ENCODE assay signal across 16 cellular contexts in the genomic region with DNA sequence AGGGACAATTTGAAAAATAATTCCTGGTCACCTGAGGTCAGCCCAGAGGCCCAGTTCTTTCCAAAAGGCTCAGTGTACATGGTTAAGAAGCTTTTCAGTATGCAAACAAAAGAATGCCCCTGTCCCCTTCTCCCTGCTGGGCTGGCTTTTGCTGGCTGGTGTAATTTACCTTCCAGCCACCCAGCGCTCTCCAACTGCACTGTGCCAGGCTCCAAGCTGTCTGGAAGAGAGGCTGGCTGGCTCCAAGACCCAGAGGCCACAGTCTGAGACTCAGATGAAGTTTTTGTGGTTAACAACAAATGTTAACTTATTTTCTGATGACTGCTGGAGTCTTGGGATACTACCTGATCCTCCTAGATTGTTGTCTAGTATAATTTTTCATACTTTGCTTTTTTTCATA. TPM values are rescaled to one million over a fixed set of nuclear protein-coding genes. Genes with fewer than 3 reads are reported as not detected.
A peak's percentile ranks its signal among the peaks of the same experiment; 100 is the strongest.
DNase-seq lines count a peak whose midpoint lies in the region; FAIRE-seq and TF ChIP-seq lines count a peak whose summit lies in the region.
"Had no signal": no experiment of that assay in that cellular context is flagged by ENCODE, and none has a peak within 500 bp of the region (broad histone marks: within the 10 kb centered on the region; RNA-seq: fewer than 3 reads in every experiment).

No MANE protein-coding gene starts in this region.

- no peak overlapping the region for H2AFZ ChIP-seq in MM.1S (ENCODE audit: low read length)

- H3K9me3 ChIP-seq in MM.1S (replicated peaks; ENCODE audit: insufficient read depth, low read length) = no peaks in the 10 kb centered on the region
- no peaks in the 10 kb centered on the region for H3K9me3 ChIP-seq in small intestine (ENCODE audit: control insufficient read depth, low read depth)
- H3K9me3 ChIP-seq: Caco-2 had no signal

- no peaks in the 10 kb centered on the region for H4K20me1 ChIP-seq in MM.1S (ENCODE audit: insufficient read depth, low read length)

- no peaks in the 10 kb centered on the region for H3F3A ChIP-seq in MM.1S (ENCODE audit: insufficient read depth, low read length)

- WGBS in small intestine, 3 donors = 69 to 100% (median 78%) methylated on average over 1 of the region's 1 CpG

- no peaks in the 10 kb centered on the region for H3K36me3 ChIP-seq in MM.1S (replicated peaks; ENCODE audit: insufficient read depth, low read length)
- H3K36me3 ChIP-seq in small intestine (ENCODE audit: control insufficient read depth in 2 of 2, insufficient read depth in 2 of 2, low read length in 2 of 2) = no peaks in the 10 kb centered on the region

- H3K79me2 ChIP-seq in MM.1S (ENCODE audit: low read length) = no peaks in the 10 kb centered on the region

- DNase-seq in NCI-H2227 treated with DMSO at 0.1 percent for 48 hours (lab: John Stamatoyannopoulos, UW) (peak; percentile 15), NCI-H2227 (lab: John Stamatoyannopoulos, UW; ENCODE audit: unreplicated experiment) (no peak), ELF-1 (ENCODE audit: low read depth, low spot score) (peak; percentile 37), M059J (ENCODE audit: low read depth) (peak; percentile 44), medulla oblongata (ENCODE audit: extremely low spot score) (peak; percentile 43), foreskin melanocyte (no peak), MM.1S (no peak), small intestine (no peak)
- DNase-seq: Caco-2; CD8-positive, alpha-beta T cell; DMS53 had no signal

- H3K9me2 ChIP-seq in MM.1S (replicated peaks; ENCODE audit: insufficient read depth, low read length) = no peaks in the 10 kb centered on the region

- H3K27me3 ChIP-seq in MM.1S (replicated peaks; ENCODE audit: insufficient read depth, low read length) (no peaks in the 10 kb centered on the region), small intestine (ENCODE audit: control insufficient read depth in 2 of 2, insufficient read depth in 2 of 2, low read length in 2 of 2) (no peaks in the 10 kb centered on the region)

- TF ChIP-seq CTCF in MM.1S (IDR thresholded peaks at IDR 0.05; ENCODE audit: low read length) = no peak

- H3K4me2 ChIP-seq in MM.1S (ENCODE audit: low read depth, low read length) = no peak overlapping the region

- no peak overlapping the region for H3K4me3 ChIP-seq in MM.1S (ENCODE audit: low read length)
- no peak overlapping the region for H3K4me3 ChIP-seq in small intestine (ENCODE audit: low read depth in 1 of 2, low read length in 2 of 2)

- H3K4me1 ChIP-seq in MM.1S (ENCODE audit: low read length) = no peaks in the 10 kb centered on the region
- H3K4me1 ChIP-seq in small intestine (ENCODE audit: control insufficient read depth in 2 of 2, insufficient read depth in 1 of 2, low read depth in 1 of 2, low read length in 1 of 2) = no peaks in the 10 kb centered on the region
- H3K4me1 ChIP-seq: Caco-2 had no signal

- no peak for FAIRE-seq in small intestine (lab: Jason Lieb, UNC)
- FAIRE-seq: A204.1, H54 had no signal

- H3K27ac ChIP-seq in MM.1S (ENCODE audit: low read length) (no peak overlapping the region), small intestine (ENCODE audit: low read depth in 1 of 2, low read length in 1 of 2) (no peak overlapping the region)

- no peak overlapping the region for H3K9ac ChIP-seq in MM.1S (ENCODE audit: low read length)

RNA-seq across cellular contexts. Expression of a gene that starts 11.9 kb away (rescaled TPM):
- total RNA-seq in M059J (2014; rRNA removed; shearing (Covaris generic)) = 0.02 TPM in 1 of 2 replicates, not detected in the other
- polyA plus RNA-seq in small intestine = 1 to 10 TPM in 1 of 3 donors, under 1 TPM in 2; 0.22 to 3.9 (median 0.54) TPM
- total RNA-seq: HT-29 had no signal
- polyA plus RNA-seq: CD14-positive monocyte, IgD-negative memory B cell had no signal

Comparison
In these comparisons a context has a peak if more than half of its experiments do, and no peak if none do; other contexts are left out.
1. DNase-seq: peak in NCI-H2227 treated with DMSO at 0.1 percent for 48 hours (single experiment), ELF-1 (single experiment), M059J (single experiment) and medulla oblongata (single experiment); none in NCI-H2227 (single experiment), foreskin melanocyte (single experiment), MM.1S (single experiment) and small intestine (single experiment).